In the genomic region with DNA sequence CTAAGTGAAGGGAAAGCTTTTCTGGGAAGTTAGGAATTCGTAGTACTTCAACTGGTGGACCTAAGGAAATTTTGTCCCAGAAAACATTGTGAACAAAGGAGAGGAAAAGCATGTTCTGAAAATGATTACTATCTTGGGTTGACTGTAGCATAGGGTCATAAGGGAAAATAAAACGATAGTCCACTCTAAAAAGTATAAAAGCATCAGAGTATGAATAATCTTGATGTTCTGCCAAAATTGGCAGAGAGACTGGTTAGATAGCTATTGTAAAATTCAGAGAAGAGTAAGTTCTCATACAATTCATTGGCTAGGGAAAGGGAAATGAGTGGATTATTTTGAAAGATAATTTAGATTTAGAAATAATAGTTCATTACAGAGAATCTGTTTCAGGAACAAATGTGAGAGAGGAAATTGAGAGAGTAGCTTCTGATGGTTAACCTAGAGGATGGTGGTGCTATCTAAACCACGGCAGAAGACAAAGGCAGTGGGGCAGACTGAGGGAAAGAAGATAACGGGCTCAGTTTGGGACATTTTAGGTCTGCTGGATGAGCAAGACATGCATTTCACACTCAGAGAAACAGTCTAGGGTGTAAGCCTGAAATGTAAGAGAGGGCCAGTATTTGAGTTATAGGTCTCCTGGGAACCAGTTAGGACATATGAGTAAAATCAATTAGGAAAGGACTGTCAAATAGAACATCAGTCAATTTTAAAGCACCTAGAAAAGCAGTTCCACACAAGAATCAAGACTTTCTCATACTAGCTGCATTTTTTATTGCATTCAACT, we compare ENCODE assay signal across 24 cellular contexts.
DNase-seq lines count a peak whose midpoint lies in the region; ATAC-seq and TF ChIP-seq lines count a peak whose summit lies in the region.
"Had no signal": no experiment of that assay in that cellular context is flagged by ENCODE, and none has a peak within 500 bp of the region (broad histone marks: within the 10 kb centered on the region; RNA-seq: fewer than 3 reads in every experiment).

No MANE protein-coding gene starts in this region.

- no peak overlapping the region for H3K9ac ChIP-seq in IMR-90 (ENCODE audit: low read depth, low read length)
- H3K9ac ChIP-seq: parathyroid adenoma had no signal

- TF ChIP-seq POLR2A in IMR-90 (IDR thresholded peaks at IDR 0.05; ENCODE audit: low read depth, low read length) (no peak), uterus (IDR thresholded peaks at IDR 0.05) (no peak)

- intact Hi-C loops in IMR-90 (cut with micrococcal nuclease) (no loop called here), uterus (cut with DNase I; ENCODE audit: low total_unique reads) (no loop called here)

- H3K9me3 ChIP-seq in IMR-90 (ENCODE audit: control insufficient read depth, insufficient read depth, low read length) (no peaks in the 10 kb centered on the region), uterus (no peaks in the 10 kb centered on the region)

- H2BK20ac ChIP-seq in IMR-90 (ENCODE audit: low read depth, low read length) = no peak overlapping the region

- H3K23ac ChIP-seq in IMR-90 (ENCODE audit: low read depth, low read length) = no peak overlapping the region

- no peaks in the 10 kb centered on the region for H3K9me1 ChIP-seq in IMR-90 (ENCODE audit: insufficient read depth, low read length)

- H3K4me2 ChIP-seq in IMR-90 (ENCODE audit: low read depth, low read length) = no peak overlapping the region

- H3K4me3 ChIP-seq in IMR-90 (ENCODE audit: insufficient read depth, low read depth, low read length) (no peak overlapping the region), choroid plexus epithelial cell (ENCODE audit: low read depth, low read length) (no peak overlapping the region), uterus (no peak overlapping the region)

- POLR2A ChIA-PET in IMR-90 (lab: Charles Lee; ENCODE audit: unreplicated experiment) = no interaction called here

- H4K91ac ChIP-seq in IMR-90 (ENCODE audit: insufficient read depth, low read depth, low read length) = no peak overlapping the region

- H3K27me3 ChIP-seq in IMR-90 (ENCODE audit: control insufficient read depth, insufficient read depth, low read length) = no peaks in the 10 kb centered on the region
- H3K27me3 ChIP-seq in uterus = no peaks in the 10 kb centered on the region

- H2AK5ac ChIP-seq in IMR-90 (ENCODE audit: low read depth, low read length) = no peak overlapping the region

- no peak for TF ChIP-seq RAD21 in IMR-90 (IDR thresholded peaks at IDR 0.05; ENCODE audit: low read length)

- H3K56ac ChIP-seq in IMR-90 (ENCODE audit: extremely low read depth, insufficient read depth, low read length) = no peak overlapping the region

- DNase-seq in IMR-90 = peak; percentile 13
- peak; percentile 20 for DNase-seq in choroid plexus epithelial cell (ENCODE audit: low read depth)
- peak; percentile 19 for DNase-seq in iris pigment epithelial cell (ENCODE audit: low read depth)
- DNase-seq in uterus = no peak
- no peak for DNase-seq in NOMO-1 treated with DMSO at 0.1 percent for 48 hours (lab: John Stamatoyannopoulos, UW; ENCODE audit: unreplicated experiment)
- DNase-seq: activated gamma-delta T cell; amniotic stem cell; central memory CD4-positive, alpha-beta T cell; GF-D8; GOT3; KBM-7; left ventricle myocardium superior; NCI-H1436; NCI-H510A; right cardiac atrium; SIG-M5; stimulated activated CD4-positive, alpha-beta T cell treated with anti-CD3 and anti-CD28 coated beads, Interleukin-15, amount 100 ng/mL, for 24 hours; stimulated activated naive CD8-positive, alpha-beta T cell treated with anti-CD3 and anti-CD28 coated beads, Interleukin-15, Interleukin-2, amounts not matched to agents 100 U/mL and 50 U/mL, for 24 hours; T-cell had no signal

- H3K14ac ChIP-seq in IMR-90 (replicated peaks; ENCODE audit: low read depth, low read length) = no peak overlapping the region

- no peak overlapping the region for H3K18ac ChIP-seq in IMR-90 (ENCODE audit: low read depth, low read length)

- no peaks in the 10 kb centered on the region for H3K79me1 ChIP-seq in IMR-90 (ENCODE audit: low read depth in 1 of 2, low read length in 2 of 2)

- no peak overlapping the region for H2BK5ac ChIP-seq in IMR-90 (ENCODE audit: low read depth, low read length, poor library complexity, severe bottlenecking)

- no peaks in the 10 kb centered on the region for H3K36me3 ChIP-seq in IMR-90 (ENCODE audit: control insufficient read depth, insufficient read depth, low read length)
- H3K36me3 ChIP-seq in uterus = no peaks in the 10 kb centered on the region

- CTCF ChIA-PET in IMR-90 (lab: Yijun Ruan, JAX) = no interaction called here

- no peak overlapping the region for H2BK120ac ChIP-seq in IMR-90 (ENCODE audit: low read depth, low read length)

- no peak overlapping the region for H2BK15ac ChIP-seq in IMR-90 (ENCODE audit: low read depth, low read length)

- ATAC-seq in IMR-90 (ENCODE audit: low read depth) (no peak), HG02588 (IDR thresholded peaks at IDR 0.05; ENCODE audit: unreplicated experiment) (no peak), HG03457 (IDR thresholded peaks at IDR 0.05; ENCODE audit: unreplicated experiment) (no peak)
- ATAC-seq: left ventricle myocardium superior; Panc1; stimulated activated naive CD8-positive, alpha-beta T cell treated with anti-CD3 and anti-CD28 coated beads, Interleukin-15, Interleukin-2, amounts not matched to agents 100 U/mL and 50 U/mL, for 24 hours; T-cell had no signal

- H2AFZ ChIP-seq in IMR-90 (replicated peaks; ENCODE audit: low read length, poor library complexity) = no peak overlapping the region
- H2AFZ ChIP-seq: parathyroid adenoma had no signal

- H4K5ac ChIP-seq in IMR-90 (ENCODE audit: low read depth, low read length) = no peak overlapping the region

- 100% methylated on average over 2 of the region's 4 CpGs; no CpG with 5 or more reads in 1 of the 2 experiments for WGBS in IMR-90 (ENCODE audit: extremely low coverage in 2 of 2, insufficient read length in 1 of 2), 2 experiments

- no peaks in the 10 kb centered on the region for H3K4me1 ChIP-seq in IMR-90 (ENCODE audit: control insufficient read depth, insufficient read depth, low read length)
- H3K4me1 ChIP-seq in uterus = no peaks in the 10 kb centered on the region
- H3K4me1 ChIP-seq: parathyroid adenoma had no signal

- H3K27ac ChIP-seq in IMR-90 (ENCODE audit: insufficient read depth, low read length) (no peak overlapping the region), uterus (peak overlapping the region; percentile 30 to 40)
- H3K27ac ChIP-seq: epithelial cell of prostate, parathyroid adenoma had no signal

- TF ChIP-seq CTCF in IMR-90 (conservative IDR thresholded peaks at IDR 0.05; ENCODE audit: low read depth, low read length) (no peak), choroid plexus epithelial cell (conservative IDR thresholded peaks at IDR 0.05; ENCODE audit: low read depth, low read length) (no peak), uterus (IDR thresholded peaks at IDR 0.05) (no peak)

- no TSS peak for BruUV-seq in IMR-90 (replicated peaks; lab: Mats Ljungman, UMichigan)

- dilution Hi-C loops in IMR-90 (cut with HindIII; ENCODE audit: low sequenced_read_pairs, unreplicated experiment) = no loop called here

- no peaks in the 10 kb centered on the region for H4K20me1 ChIP-seq in IMR-90 (ENCODE audit: insufficient read depth, low read length)

- no peak overlapping the region for H4K8ac ChIP-seq in IMR-90 (ENCODE audit: low read depth in 2 of 2, low read length in 2 of 2)

- no peak overlapping the region for H3K4ac ChIP-seq in IMR-90 (ENCODE audit: low read depth, low read length)

- no peak overlapping the region for H2AK9ac ChIP-seq in IMR-90 (replicated peaks; ENCODE audit: low read depth, low read length, poor library complexity)

- in situ Hi-C loops in IMR-90 (cut with MboI; ENCODE audit: low sequenced_read_pairs) = no loop called here

TF ChIP-seq in IMR-90, 13 proteins besides CTCF, POLR2A, EP300 and RAD21:
- TF ChIP-seq MAZ (IDR thresholded peaks at IDR 0.05; ENCODE audit: borderline replicate concordance, low read depth, low read length) (no peak), CEBPB (IDR thresholded peaks at IDR 0.05; ENCODE audit: low read depth, low read length) (no peak), CHD1 (IDR thresholded peaks at IDR 0.05; ENCODE audit: low read depth, low read length) (no peak), NFE2L2 (IDR thresholded peaks at IDR 0.05; ENCODE audit: low read depth, low read length) (no peak), RCOR1 (IDR thresholded peaks at IDR 0.05; ENCODE audit: insufficient replicate concordance, low read length) (no peak), RFX5 (IDR thresholded peaks at IDR 0.05; ENCODE audit: low read depth, low read length) (no peak), MXI1 (IDR thresholded peaks at IDR 0.05; ENCODE audit: borderline replicate concordance, low read depth, low read length) (no peak), FOS (IDR thresholded peaks at IDR 0.05; ENCODE audit: low read depth, low read length) (no peak), MAFK (IDR thresholded peaks at IDR 0.05; ENCODE audit: low read depth, low read length) (no peak), BHLHE40 (IDR thresholded peaks at IDR 0.05; ENCODE audit: low read depth, low read length) (no peak), SMC3 (IDR thresholded peaks at IDR 0.05; ENCODE audit: low read depth, low read length) (no peak)
- TF ChIP-seq, protein P1, sequence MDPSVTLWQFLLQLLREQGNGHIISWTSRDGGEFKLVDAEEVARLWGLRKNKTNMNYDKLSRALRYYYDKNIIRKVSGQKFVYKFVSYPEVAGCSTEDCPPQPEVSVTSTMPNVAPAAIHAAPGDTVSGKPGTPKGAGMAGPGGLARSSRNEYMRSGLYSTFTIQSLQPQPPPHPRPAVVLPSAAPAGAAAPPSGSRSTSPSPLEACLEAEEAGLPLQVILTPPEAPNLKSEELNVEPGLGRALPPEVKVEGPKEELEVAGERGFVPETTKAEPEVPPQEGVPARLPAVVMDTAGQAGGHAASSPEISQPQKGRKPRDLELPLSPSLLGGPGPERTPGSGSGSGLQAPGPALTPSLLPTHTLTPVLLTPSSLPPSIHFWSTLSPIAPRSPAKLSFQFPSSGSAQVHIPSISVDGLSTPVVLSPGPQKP (IDR thresholded peaks at IDR 0.05; ENCODE audit: borderline replicate concordance, low read depth, low read length) = no peak
- TF ChIP-seq, protein P2, sequence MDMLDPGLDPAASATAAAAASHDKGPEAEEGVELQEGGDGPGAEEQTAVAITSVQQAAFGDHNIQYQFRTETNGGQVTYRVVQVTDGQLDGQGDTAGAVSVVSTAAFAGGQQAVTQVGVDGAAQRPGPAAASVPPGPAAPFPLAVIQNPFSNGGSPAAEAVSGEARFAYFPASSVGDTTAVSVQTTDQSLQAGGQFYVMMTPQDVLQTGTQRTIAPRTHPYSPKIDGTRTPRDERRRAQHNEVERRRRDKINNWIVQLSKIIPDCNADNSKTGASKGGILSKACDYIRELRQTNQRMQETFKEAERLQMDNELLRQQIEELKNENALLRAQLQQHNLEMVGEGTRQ (IDR thresholded peaks at IDR 0.05; ENCODE audit: low read depth, low read length) = no peak

Comparison
In these comparisons a context has a peak if more than half of its experiments do, and no peak if none do; other contexts are left out.
1. DNase-seq: peak in IMR-90 (single experiment), choroid plexus epithelial cell (single experiment) and iris pigment epithelial cell (single experiment); none in uterus (0 of 2) and NOMO-1 treated with DMSO at 0.1 percent for 48 hours (single experiment).